ENCODE assay signal across 8 cellular contexts in the genomic region with DNA sequence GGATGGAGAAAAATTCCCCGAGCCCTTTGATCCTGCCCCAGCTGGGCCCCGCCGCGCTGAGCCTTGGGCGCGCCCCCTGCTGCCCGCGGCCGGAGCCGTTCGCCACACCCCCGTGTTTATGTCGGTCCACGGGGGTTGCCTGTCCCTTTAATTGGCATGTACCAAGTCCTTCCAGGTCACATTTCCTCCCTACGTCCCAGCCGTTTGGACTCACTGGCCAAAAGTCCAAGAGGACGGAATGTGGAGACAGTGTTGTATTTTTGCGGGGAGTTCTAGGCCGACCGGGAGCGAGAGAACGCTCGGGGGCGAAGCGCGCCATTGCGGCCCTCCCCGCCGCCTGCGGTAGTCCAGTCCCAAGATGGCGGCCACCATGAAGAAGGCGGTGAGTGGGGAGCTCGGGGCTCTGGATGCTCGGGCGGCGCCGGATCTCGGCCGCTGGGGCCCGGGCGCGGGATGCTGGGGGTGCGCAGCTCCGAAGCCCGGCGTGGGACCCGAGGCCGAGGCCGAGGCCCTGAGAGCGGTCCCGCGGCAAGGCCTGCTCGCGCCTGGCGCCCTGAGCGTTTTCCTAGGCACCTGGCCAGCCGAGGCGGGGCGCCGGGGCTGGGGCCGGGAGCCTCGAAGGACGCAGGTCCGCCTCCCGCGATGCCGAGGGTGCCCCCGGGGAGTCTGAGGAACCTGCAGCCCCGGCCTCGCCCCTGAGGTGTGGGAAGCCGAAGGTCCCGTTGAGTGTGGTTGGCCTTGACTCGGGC. TPM values are rescaled to one million over a fixed set of nuclear protein-coding genes. Genes with fewer than 3 reads are reported as not detected.
DNase-seq lines count a peak whose midpoint lies in the region; ATAC-seq and TF ChIP-seq lines count a peak whose summit lies in the region.

TSS of gene PFDN4 (plus strand) at position 345 of the 749 bp plus-strand sequence. CDS start at position 359, 14 bp downstream.

- H3K27ac Mint-ChIP-seq in central memory CD8-positive, alpha-beta T cell (ENCODE audit: low read depth), result peak within 1 kb of the TSS; percentile 98

- H3K4me3 Mint-ChIP-seq in central memory CD8-positive, alpha-beta T cell, result peak within 1 kb of the TSS; percentile 89

- H3K9me3 Mint-ChIP-seq in central memory CD8-positive, alpha-beta T cell, result no peaks in the 10 kb centered on the region

- TF ChIP-seq POLR2A in GM18951 (IDR thresholded peaks at IDR 0.05; ENCODE audit: extremely low read depth, insufficient read depth, insufficient read length), result peak; percentile 67

- peaks cover 29% of the 10 kb centered on the region for H3K4me1 Mint-ChIP-seq in central memory CD8-positive, alpha-beta T cell

- TF ChIP-seq CTCF in kidney epithelial cell (IDR thresholded peaks at IDR 0.05; ENCODE audit: insufficient read depth, low read length, poor library complexity, severe bottlenecking), result peak; percentile 65

- DNase-seq in AML-193 (lab: John Stamatoyannopoulos, UW), result peak; percentile 72 to 82
- peak; percentile 75 for DNase-seq in NCI-H226
- DNase-seq in central memory CD8-positive, alpha-beta T cell (ENCODE audit: low spot score in 2 of 2), result peak; percentile 68 to 69
- DNase-seq in kidney epithelial cell (ENCODE audit: low read depth), result no peak
- peak; percentile 64 to 74 for DNase-seq in stimulated activated CD4-positive, alpha-beta T cell treated with anti-CD3 and anti-CD28 coated beads, Interleukin-15, amount 100 ng/mL, for 48 hours (ENCODE audit: low read depth in 2 of 2)

- ATAC-seq in HG03175 (IDR thresholded peaks at IDR 0.05; ENCODE audit: unreplicated experiment), result peak; percentile 93
- ATAC-seq in activated CD4-positive, CD25-positive, alpha-beta regulatory T cell treated with anti-CD3 and anti-CD28 coated beads, Interleukin-2, amount 50 U/mL, for 24 hours, result peak; percentile 88 to 90
- peak; percentile 89 for ATAC-seq in central memory CD8-positive, alpha-beta T cell (replicated peaks; ENCODE audit: extremely low read depth, poor library complexity, severe bottlenecking)

- H3K36me3 ChIP-seq in kidney epithelial cell (ENCODE audit: control insufficient read depth, insufficient read depth, low read length), result no peaks in the 10 kb centered on the region

- H3K27me3 Mint-ChIP-seq in central memory CD8-positive, alpha-beta T cell, result peaks cover 4% of the 10 kb centered on the region

- peak within 1 kb of the TSS; percentile 94 for H3K4me3 ChIP-seq in kidney epithelial cell (ENCODE audit: low read depth, low read length)

- no peaks in the 10 kb centered on the region for H3K27me3 ChIP-seq in kidney epithelial cell (ENCODE audit: control insufficient read depth, insufficient read depth, low read length)

- H3K36me3 Mint-ChIP-seq in central memory CD8-positive, alpha-beta T cell (ENCODE audit: insufficient read depth), result peaks cover 5% of the 10 kb centered on the region

- in situ Hi-C loops in GM18951 (cut with MboI; ENCODE audit: low sequenced_read_pairs, unreplicated experiment), result no loop called here

RNA-seq across cellular contexts. Expression of gene PFDN4, which starts in this region (rescaled TPM):
- total RNA-seq in kidney epithelial cell, result 126 and 143 TPM in 2 replicates
